Comparison of ENCODE assay signal across 8 cellular contexts in genomic region chr17:7579839-7580630, GRCh38. TPM values are rescaled to one million over a fixed set of nuclear protein-coding genes. Genes with fewer than 3 reads are reported as not detected.
DNase-seq lines count a peak whose midpoint lies in the region; ATAC-seq, FAIRE-seq and TF ChIP-seq lines count a peak whose summit lies in the region.

No MANE protein-coding gene starts in this region.

- H3K27ac ChIP-seq in RWPE2 (ENCODE audit: poor library complexity, severe bottlenecking) (peak overlapping the region; percentile 98), skeletal muscle tissue (ENCODE audit: low read depth, low read length) (peak overlapping the region; percentile 89)

- ATAC-seq in RWPE2 (ENCODE audit: low read depth) (no peak), HG02623 (IDR thresholded peaks at IDR 0.05; ENCODE audit: unreplicated experiment) (no peak)

- TF ChIP-seq CTCF in RWPE2 (IDR thresholded peaks at IDR 0.05; ENCODE audit: poor library complexity, severe bottlenecking) (no peak), epithelial cell of proximal tubule (conservative IDR thresholded peaks at IDR 0.05; ENCODE audit: low read depth, low read length) (no peak)

- H3K27me3 ChIP-seq in RWPE2 (ENCODE audit: insufficient read depth, poor library complexity, severe bottlenecking) (no peaks in the 10 kb centered on the region), skeletal muscle tissue (ENCODE audit: control insufficient read depth in 3 of 3, insufficient read depth in 3 of 3, low read length in 3 of 3) (no peaks in the 10 kb centered on the region)

- H3K4me1 ChIP-seq in RWPE2 (ENCODE audit: insufficient read depth, poor library complexity, severe bottlenecking) (peaks cover 20% of the 10 kb centered on the region), skeletal muscle tissue (ENCODE audit: control insufficient read depth in 3 of 3, insufficient read depth in 3 of 3, low read length in 3 of 3) (peaks cover 65 to 87% (median 65%) of the 10 kb centered on the region in 3 donors)

- FAIRE-seq in GM19239 (lab: Jason Lieb, UNC) = peak; percentile 14

- H3K9me3 ChIP-seq in RWPE2 (ENCODE audit: severe bottlenecking) (no peaks in the 10 kb centered on the region), skeletal muscle tissue (ENCODE audit: control insufficient read depth in 3 of 3, low read length in 3 of 3) (no peaks in the 10 kb centered on the region)

- DNase-seq in GM19239 (ENCODE audit: insufficient read length, low spot score) (no peak), RWPE2 (ENCODE audit: low spot score) (no peak), epithelial cell of proximal tubule (ENCODE audit: low read depth) (no peak), A172 (ENCODE audit: low spot score) (no peak), COR-L47 (lab: John Stamatoyannopoulos, UW) (no peak), HuH-7.5 (ENCODE audit: low spot score) (no peak)

- H3K9ac ChIP-seq in skeletal muscle tissue (ENCODE audit: low read depth in 1 of 3, low read length in 3 of 3) = peak overlapping the region; percentile 58 to 75 (median 71)

- H3K4me3 ChIP-seq in RWPE2 (ENCODE audit: severe bottlenecking) (no peak overlapping the region), epithelial cell of proximal tubule (ENCODE audit: low read depth, low read length) (peak overlapping the region; percentile 43), skeletal muscle tissue (ENCODE audit: low read length in 3 of 3) (peak overlapping the region; percentile 52 to 64 (median 54))

- H3K36me3 ChIP-seq in RWPE2 (ENCODE audit: low read depth) (peaks cover 41% of the 10 kb centered on the region), skeletal muscle tissue (ENCODE audit: control insufficient read depth in 3 of 3, insufficient read depth in 3 of 3, low read length in 3 of 3) (peaks cover 40 to 41% (median 40%) of the 10 kb centered on the region in 3 donors)

RNA-seq across cellular contexts. Expression of gene CD68, which starts 0.6 kb away (rescaled TPM):
- total RNA-seq in epithelial cell of proximal tubule (10.7 and 16.7 TPM in 2 replicates), skeletal muscle tissue (4.2 TPM)
- 11.5 and 15.6 TPM in 2 replicates for total RNA-seq in A172 (2014; rRNA removed; shearing (Covaris generic))

RNA-seq across cellular contexts. Expression of gene MPDU1, which starts 3.6 kb away (rescaled TPM):
- total RNA-seq in epithelial cell of proximal tubule = 236 and 272 TPM in 2 replicates
- total RNA-seq in skeletal muscle tissue = 26.1 TPM
- 246 and 350 TPM in 2 replicates for total RNA-seq in A172 (2014; rRNA removed; shearing (Covaris generic))

RNA-seq across cellular contexts. Expression of gene SOX15, which starts 9.9 kb away (rescaled TPM):
- total RNA-seq in epithelial cell of proximal tubule (18.7 and 19.0 TPM in 2 replicates), skeletal muscle tissue (not detected)
- 2.0 and 7.2 TPM in 2 replicates for total RNA-seq in A172 (2014; rRNA removed; shearing (Covaris generic))

RNA-seq across cellular contexts. Expression of gene SENP3, which starts 18.3 kb away (rescaled TPM):
- 62.9 and 113 TPM in 2 replicates for total RNA-seq in epithelial cell of proximal tubule
- 31.3 TPM for total RNA-seq in skeletal muscle tissue
- 162 and 170 TPM in 2 replicates for total RNA-seq in A172 (2014; rRNA removed; shearing (Covaris generic))

RNA-seq across cellular contexts. Expression of gene TNFSF13, which starts 21.5 kb away (rescaled TPM):
- 5.2 and 6.4 TPM in 2 replicates for total RNA-seq in epithelial cell of proximal tubule
- 2.1 TPM for total RNA-seq in skeletal muscle tissue
- total RNA-seq in A172 (2014; rRNA removed; shearing (Covaris generic)) = 3.7 and 4.1 TPM in 2 replicates
